In genomic region chr6:90490030-90490429, GRCh38 we compare ENCODE assay signal across 18 cellular contexts.
A peak's percentile ranks its signal among the peaks of the same experiment; 100 is the strongest.
DNase-seq lines count a peak whose midpoint lies in the region; ATAC-seq, FAIRE-seq and TF ChIP-seq lines count a peak whose summit lies in the region.
"Had no signal": no experiment of that assay in that cellular context is flagged by ENCODE, and none has a peak within 500 bp of the region (broad histone marks: within the 10 kb centered on the region; RNA-seq: fewer than 3 reads in every experiment).

No MANE protein-coding gene starts in this region.

- H3K4me1 ChIP-seq in HUES6 (ENCODE audit: control insufficient read depth, insufficient read depth, low read length) (peaks cover 37% of the 10 kb centered on the region), K562 (replicated peaks in 1 of 2; ENCODE audit: control insufficient read depth in 2 of 2, insufficient read depth in 2 of 2, low read length in 2 of 2) (peaks cover 0 to 3% of the 10 kb centered on the region in 2 experiments; a peak in 2 of 5 replicates), parathyroid adenoma (no peaks in the 10 kb centered on the region)
- H3K4me1 ChIP-seq: BE2C had no signal

- H3K27ac ChIP-seq in HUES6 (ENCODE audit: low read depth, low read length) (peak overlapping the region; percentile 10; the same call in 1 of the 2 replicates), K562 (ENCODE audit: extremely low read depth, low read depth, low read length) (no peak overlapping the region), parathyroid adenoma (no peak overlapping the region)

- whole genome bisulfite sequencing in K562 (ENCODE audit: insufficient coverage, low coverage, missing lambda C conversion rate): 35% methylated on average over 2 of the region's 2 CpGs

- no TSS peak for BruUV-seq in K562 (replicated peaks; lab: Mats Ljungman, UMichigan)

- no peak for FAIRE-seq in K562 (lab: Jason Lieb, UNC)
- FAIRE-seq: G401.6, GM12892 had no signal

- H4K20me1 ChIP-seq in K562 (replicated peaks; ENCODE audit: control insufficient read depth, insufficient read depth, low read length): no peaks in the 10 kb centered on the region

- TF ChIP-seq EP300 in K562 (IDR thresholded peaks at IDR 0.05; ENCODE audit: low read length): no peak

- H3K9me1 ChIP-seq in K562 (ENCODE audit: control insufficient read depth, insufficient read depth, low read length): no peaks in the 10 kb centered on the region

- CTCF ChIA-PET in K562 (lab: Yijun Ruan, JAX; ENCODE audit: low intra/inter-chr PET ratio): no interaction called here

- no peak overlapping the region for H3K4me2 ChIP-seq in K562 (ENCODE audit: insufficient read depth, low read length)
- H3K4me2 ChIP-seq in parathyroid adenoma (ENCODE audit: low read length): no peak overlapping the region

- H3K36me3 ChIP-seq in HUES6 (ENCODE audit: control insufficient read depth, insufficient read depth, low read length) (no peaks in the 10 kb centered on the region), K562 (ENCODE audit: control insufficient read depth, insufficient read depth, low read length) (no peaks in the 10 kb centered on the region), parathyroid adenoma (ENCODE audit: control insufficient read depth, insufficient read depth, low read length) (no peaks in the 10 kb centered on the region)
- H3K36me3 ChIP-seq: BE2C had no signal

- no peak for DNase-seq in K562 (ENCODE audit: extremely low read depth in 1 of 4, low spot score in 3 of 4)
- peak; percentile 40 for DNase-seq in iPS-NIHi7 (ENCODE audit: extremely low spot score)
- DNase-seq in sciatic nerve (ENCODE audit: low spot score): no peak
- DNase-seq: BE2C; CD4-positive, alpha-beta memory T cell; DMS79; Kasumi-1; NCI-H187 treated with DMSO at 0.1 percent for 48 hours; NCI-H526 treated with DMSO at 0.1 percent for 48 hours had no signal

- H3K9me3 ChIP-seq in HUES6 (ENCODE audit: control insufficient read depth, insufficient read depth, low read depth, low read length): peaks cover 7% of the 10 kb centered on the region
- H3K9me3 ChIP-seq in K562 (replicated peaks; ENCODE audit: control insufficient read depth, insufficient read depth, low read depth, low read length): no peaks in the 10 kb centered on the region
- H3K9me3 ChIP-seq in parathyroid adenoma (ENCODE audit: control insufficient read depth, low read length): no peaks in the 10 kb centered on the region
- H3K9me3 ChIP-seq: BE2C had no signal

- H3K27me3 ChIP-seq in HUES6 (ENCODE audit: control insufficient read depth, insufficient read depth, low read length) (no peaks in the 10 kb centered on the region), K562 (ENCODE audit: control insufficient read depth in 2 of 2, insufficient read depth in 2 of 2, low read length in 2 of 2) (no peaks in the 10 kb centered on the region), parathyroid adenoma (ENCODE audit: control insufficient read depth, insufficient read depth, low read length) (no peaks in the 10 kb centered on the region)

- TF ChIP-seq CTCF in K562 (IDR thresholded peaks at IDR 0.05 in 2 of 3, conservative IDR thresholded peaks at IDR 0.05 in 1 of 3; ENCODE audit: insufficient read depth in 2 of 3, low read depth in 1 of 3, low read length in 3 of 3): no peak
- TF ChIP-seq CTCF in parathyroid adenoma (IDR thresholded peaks at IDR 0.05): no peak

- ATAC-seq in K562 (no peak), sciatic nerve (no peak), HG03175 (IDR thresholded peaks at IDR 0.05; ENCODE audit: unreplicated experiment) (no peak), GM19023 (IDR thresholded peaks at IDR 0.05; ENCODE audit: unreplicated experiment) (no peak)
- ATAC-seq: Panc1, Right ventricle myocardium inferior, SK-N-SH treated with all-trans-retinoic acid at 6 μM for 48 hours had no signal

- in situ Hi-C loops in K562 (cut with MboI): no loop called here

- intact Hi-C loops in K562 (cut with micrococcal nuclease): no loop called here
- intact Hi-C loops in sciatic nerve (cut with DNase I): no loop called here

- H3K4me3 ChIP-seq in HUES6 (ENCODE audit: low read depth, low read length) (no peak overlapping the region), K562 (no peak overlapping the region), parathyroid adenoma (ENCODE audit: low read depth, low read length) (no peak overlapping the region)

- no peak for TF ChIP-seq RAD21 in K562 (CRISPR knock-in tag; conservative IDR thresholded peaks at IDR 0.05 in 1 of 2, IDR thresholded peaks at IDR 0.05 in 1 of 2)

- no peak overlapping the region for H2AFZ ChIP-seq in K562 (ENCODE audit: low read depth, low read length)
- peak overlapping the region; percentile 52 for H2AFZ ChIP-seq in parathyroid adenoma

- no peak overlapping the region for H3K9ac ChIP-seq in HUES6 (ENCODE audit: low read length)
- no peak overlapping the region for H3K9ac ChIP-seq in K562 (ENCODE audit: insufficient read depth in 1 of 2, low read depth in 2 of 2, low read length in 2 of 2)
- no peak overlapping the region for H3K9ac ChIP-seq in parathyroid adenoma

- TF ChIP-seq POLR2A in K562 (conservative IDR thresholded peaks at IDR 0.05): no peak

- H3K79me2 ChIP-seq in K562 (ENCODE audit: control insufficient read depth, insufficient read depth, low read length): no peaks in the 10 kb centered on the region
- no peaks in the 10 kb centered on the region for H3K79me2 ChIP-seq in parathyroid adenoma

- POLR2A ChIA-PET in K562 (lab: Yijun Ruan, JAX): no interaction called here

TF ChIP-seq in K562, 482 proteins besides CTCF, POLR2A, EP300 and RAD21:
- TF ChIP-seq RFX1 (IDR thresholded peaks at IDR 0.05) (peak; percentile 69), JUNB (CRISPR knock-in tag; conservative IDR thresholded peaks at IDR 0.05) (no peak)
